ENCODE assay signal across 22 cellular contexts in genomic region chr2:15745907-15746306, GRCh38.
"Had no signal": no experiment of that assay in that cellular context is flagged by ENCODE, and none has a peak within 500 bp of the region (broad histone marks: within the 10 kb centered on the region; RNA-seq: fewer than 3 reads in every experiment).

No MANE protein-coding gene starts in this region.

- H3K4me1 ChIP-seq: pancreas, testis had no signal

- H3K27ac ChIP-seq: adrenal gland, ascending aorta, brain microvascular endothelial cell, gastrocnemius medialis, pancreas, testis, upper lobe of left lung, VCaP had no signal

- H3K9me3 ChIP-seq: ascending aorta, esophagus squamous epithelium, gastrocnemius medialis, pancreas, testis, upper lobe of left lung had no signal

- H3K36me3 ChIP-seq: adrenal gland, ascending aorta, brain microvascular endothelial cell, esophagus squamous epithelium, gastrocnemius medialis, pancreas, upper lobe of left lung had no signal

- ATAC-seq: activated CD4-positive, CD25-positive, alpha-beta regulatory T cell treated with anti-CD3 and anti-CD28 coated beads, Interleukin-2, amount 50 U/mL, for 24 hours; gastrocnemius medialis; left lobe of liver; natural killer cell treated with Interleukin-12 subunit alpha and Interleukin-12 subunit beta and Interleukin-15 and Interleukin-18, amount 100 ng/mL, for 72 hours; pancreas; sciatic nerve; stimulated activated effector memory CD8-positive, alpha-beta T cell treated with anti-CD3 and anti-CD28 coated beads, Interleukin-12 subunit alpha, Interleukin-12 subunit beta, amount 100 ng/mL, for 72 hours; T-cell had no signal

- DNase-seq: activated CD4-positive, alpha-beta memory T cell treated with anti-CD3 and anti-CD28 coated beads, Interleukin-2, amount 10 ng/mL, durations not matched to agents 7 days and 5 days; activated CD4-positive, alpha-beta T cell treated with anti-CD3 and anti-CD28 coated beads, Interleukin-2, amount 10 ng/mL, durations not matched to agents 24 days and 14 days; activated naive CD4-positive, alpha-beta T cell; brain microvascular endothelial cell; central memory CD4-positive, alpha-beta T cell; esophagus squamous epithelium; gastrocnemius medialis; midbrain; pancreas; small intestine; stimulated activated CD4-positive, alpha-beta T cell treated with anti-CD3 and anti-CD28 coated beads, Interleukin-2, amount 100 ng/mL, for 24 hours; T-cell; testis; upper lobe of left lung had no signal

- H3K27me3 ChIP-seq: adrenal gland, ascending aorta, brain microvascular endothelial cell, esophagus squamous epithelium, gastrocnemius medialis, pancreas, testis, upper lobe of left lung had no signal

- H3K4me3 ChIP-seq: adrenal gland, ascending aorta, esophagus squamous epithelium, gastrocnemius medialis, pancreas, testis, upper lobe of left lung had no signal
